In the genomic region with DNA sequence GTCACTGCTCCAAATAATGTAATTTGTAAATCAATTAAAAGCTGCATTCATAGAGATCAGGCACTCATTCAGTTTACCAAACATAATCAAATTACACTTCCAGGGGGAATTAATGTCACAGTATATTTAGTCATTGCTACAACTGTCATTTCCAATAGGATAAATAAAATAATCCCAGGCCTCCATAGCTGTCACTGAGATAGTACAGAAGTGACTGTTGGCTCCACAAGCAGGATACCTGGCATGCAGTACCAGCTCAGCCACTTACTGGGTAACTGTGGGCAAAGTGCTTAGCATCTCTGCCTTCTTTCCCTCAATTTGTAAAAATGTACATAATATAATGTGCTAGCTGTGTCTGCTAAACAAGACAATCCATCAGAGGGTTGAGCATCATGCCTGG, we compare ENCODE assay signal across 16 cellular contexts.
DNase-seq lines count a peak whose midpoint lies in the region; ATAC-seq and TF ChIP-seq lines count a peak whose summit lies in the region.
"Had no signal": no experiment of that assay in that cellular context is flagged by ENCODE, and none has a peak within 500 bp of the region (broad histone marks: within the 10 kb centered on the region; RNA-seq: fewer than 3 reads in every experiment).

No MANE protein-coding gene starts in this region.

- no peaks in the 10 kb centered on the region for H3K36me3 ChIP-seq in right atrium auricular region
- no peaks in the 10 kb centered on the region for H3K36me3 ChIP-seq in heart right ventricle
- H3K36me3 ChIP-seq: MG63, Peyer's patch had no signal

- DNase-seq in Right ventricle myocardium inferior (ENCODE audit: missing footprints) (no peak), right atrium auricular region (ENCODE audit: low spot score) (no peak), NCI-H748 (lab: John Stamatoyannopoulos, UW; ENCODE audit: unreplicated experiment) (peak; percentile 41), heart right ventricle (no peak), SHP77 (lab: John Stamatoyannopoulos, UW) (no peak)
- DNase-seq: COR-L47, MG63, NCI-H1092, NCI-H187, NCI-H2171, NCI-H446 treated with DMSO at 0.1 percent for 48 hours, NCI-H774, Peyer's patch, SHP77 treated with DMSO at 0.1 percent for 48 hours had no signal

- H3K9me3 ChIP-seq in right atrium auricular region = no peaks in the 10 kb centered on the region
- H3K9me3 ChIP-seq in heart right ventricle = no peaks in the 10 kb centered on the region
- H3K9me3 ChIP-seq: MG63, Peyer's patch had no signal

- TF ChIP-seq CTCF in right atrium auricular region (IDR thresholded peaks at IDR 0.05) = no peak
- no peak for TF ChIP-seq CTCF in heart right ventricle (IDR thresholded peaks at IDR 0.05)

- intact Hi-C loops in Right ventricle myocardium inferior (cut with DNase I) (no loop called here), heart right ventricle (cut with DNase I) (loop anchor here in 5 of 10 donors (5.0 to 10.0 kb wide), 4 partner anchors 41 to 121 kb away; no protein-coding TSS in a partner anchor)

- peak; percentile 41 for ATAC-seq in Right ventricle myocardium inferior
- ATAC-seq in heart right ventricle = peak in 7 of 8 donors; percentile 46 to 68 (median 56)
- no peak for ATAC-seq in HG02678 (IDR thresholded peaks at IDR 0.05; ENCODE audit: unreplicated experiment)
- no peak for ATAC-seq in GM18867 (IDR thresholded peaks at IDR 0.05; ENCODE audit: unreplicated experiment)

- H3K4me1 ChIP-seq in right atrium auricular region (peaks cover 0 to 61% of the 10 kb centered on the region in 2 donors), heart right ventricle (peaks cover 4 to 81% (median 64%) of the 10 kb centered on the region in 9 donors)

- no peaks in the 10 kb centered on the region for H3K27me3 ChIP-seq in right atrium auricular region
- H3K27me3 ChIP-seq in heart right ventricle = no peaks in the 10 kb centered on the region
- H3K27me3 ChIP-seq: MG63, Peyer's patch had no signal

- H3K27ac ChIP-seq in right atrium auricular region = peak overlapping the region in 1 of 2 donors; percentile 90
- H3K27ac ChIP-seq in heart right ventricle = peak overlapping the region in 9 of 10 donors; percentile 16 to 91 (median 82)
- H3K27ac ChIP-seq: Peyer's patch had no signal

- H3K4me3 ChIP-seq in right atrium auricular region (no peak overlapping the region), heart right ventricle (no peak overlapping the region)
- H3K4me3 ChIP-seq: MG63, Peyer's patch had no signal

Comparison
In these comparisons a context has a peak if more than half of its experiments do, and no peak if none do; other contexts are left out.
1. ATAC-seq: peak in Right ventricle myocardium inferior (single experiment) and heart right ventricle (7 of 8); none in HG02678 (single experiment) and GM18867 (single experiment).